ENCODE assay signal across 8 cellular contexts in genomic region chr6:37819177-37819801, GRCh38. TPM values are rescaled to one million over a fixed set of nuclear protein-coding genes. Genes with fewer than 3 reads are reported as not detected.
DNase-seq lines count a peak whose midpoint lies in the region; FAIRE-seq and TF ChIP-seq lines count a peak whose summit lies in the region.

A gene with protein sequence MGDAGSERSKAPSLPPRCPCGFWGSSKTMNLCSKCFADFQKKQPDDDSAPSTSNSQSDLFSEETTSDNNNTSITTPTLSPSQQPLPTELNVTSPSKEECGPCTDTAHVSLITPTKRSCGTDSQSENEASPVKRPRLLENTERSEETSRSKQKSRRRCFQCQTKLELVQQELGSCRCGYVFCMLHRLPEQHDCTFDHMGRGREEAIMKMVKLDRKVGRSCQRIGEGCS (plus strand): TSS chr6:37819727. CDS start chr6:37819946, 219 bp downstream.

- H3K14ac ChIP-seq in neuronal stem cell (ENCODE audit: low read length), result peak within 1 kb of the TSS; percentile 87

- DNase-seq in GM04503 (ENCODE audit: low read depth) (peak; percentile 77), HFFc6 (peak; percentile 95), NAMALWA (ENCODE audit: low spot score) (peak; percentile 94), SK-N-DZ (ENCODE audit: low spot score) (peak; percentile 97), frontal cortex (ENCODE audit: low spot score in 2 of 2) (peak; percentile 88 to 94), neuronal stem cell (ENCODE audit: low spot score) (peak; percentile 98)
- DNase-seq in activated naive CD4-positive, alpha-beta T cell treated with anti-CD3 and anti-CD28 coated beads for 36 hours, result peak; percentile 95

- H3K4ac ChIP-seq in neuronal stem cell (ENCODE audit: low read length), result no peak within 1 kb of the TSS

- no peak within 1 kb of the TSS for H2BK15ac ChIP-seq in neuronal stem cell (ENCODE audit: low read length)

- H3K27me3 ChIP-seq in neuronal stem cell (ENCODE audit: control insufficient read depth in 3 of 3, insufficient read depth in 3 of 3, low read depth in 1 of 3, low read length in 3 of 3) (no peaks in the 10 kb centered on the region), subcutaneous abdominal adipose tissue (ENCODE audit: control insufficient read depth in 5 of 5, insufficient read depth in 4 of 5, low read length in 5 of 5) (no peaks in the 10 kb centered on the region)

- intact Hi-C loops in activated naive CD4-positive, alpha-beta T cell treated with anti-CD3 and anti-CD28 coated beads for 36 hours (cut with micrococcal nuclease), result loop anchor here (1.0 to 10.0 kb wide), 5 partner anchors 28 to 853 kb away; no protein-coding TSS in a partner anchor

- no peak within 1 kb of the TSS for H2AK5ac ChIP-seq in neuronal stem cell (ENCODE audit: low read depth, low read length)

- FAIRE-seq in frontal cortex (lab: Jason Lieb, UNC), result no peak

- no peak within 1 kb of the TSS for H4K8ac ChIP-seq in neuronal stem cell (ENCODE audit: low read depth, low read length)

- H3K23ac ChIP-seq in neuronal stem cell (ENCODE audit: low read depth, low read length, poor library complexity), result peak within 1 kb of the TSS; percentile 85

- H3K27ac Mint-ChIP-seq in HFFc6, result peak within 1 kb of the TSS; percentile 97
- H3K27ac Mint-ChIP-seq in activated naive CD4-positive, alpha-beta T cell treated with anti-CD3 and anti-CD28 coated beads for 36 hours, result peak within 1 kb of the TSS; percentile 98

- H3K36me3 ChIP-seq in neuronal stem cell (replicated peaks in 1 of 2; ENCODE audit: control insufficient read depth in 2 of 2, insufficient read depth in 2 of 2, low read length in 2 of 2) (peaks cover 0 to 10% of the 10 kb centered on the region in 2 donors), subcutaneous abdominal adipose tissue (ENCODE audit: control insufficient read depth in 5 of 5, insufficient read depth in 5 of 5, low read length in 5 of 5) (no peaks in the 10 kb centered on the region)

- CTCF ChIA-PET in activated naive CD4-positive, alpha-beta T cell treated with anti-CD3 and anti-CD28 coated beads for 36 hours (lab: Charles Lee), result interaction anchor here (0.7 to 2.2 kb wide), 4 partner anchors 28 to 62 kb away, joined by 3 to 8 read pairs (median 4); no protein-coding TSS in a partner anchor

- H4K91ac ChIP-seq in neuronal stem cell (ENCODE audit: low read depth, low read length, poor library complexity), result no peak within 1 kb of the TSS

- no peaks in the 10 kb centered on the region for H3K36me3 Mint-ChIP-seq in HFFc6 (ENCODE audit: low read depth)
- H3K36me3 Mint-ChIP-seq in activated naive CD4-positive, alpha-beta T cell treated with anti-CD3 and anti-CD28 coated beads for 36 hours (ENCODE audit: low read depth), result peaks cover 3% of the 10 kb centered on the region

- no CpG with 5 or more reads among the region's 64 CpGs for WGBS in neuronal stem cell (ENCODE audit: extremely low coverage in 2 of 2, insufficient read length in 2 of 2, insufficient replicate concordance in 1 of 2), 2 donors

- peak within 1 kb of the TSS; percentile 93 for H2BK5ac ChIP-seq in neuronal stem cell (ENCODE audit: low read length)

- H3K18ac ChIP-seq in neuronal stem cell (ENCODE audit: low read length), result peak within 1 kb of the TSS; percentile 98

- no peaks in the 10 kb centered on the region for H3K9me3 Mint-ChIP-seq in HFFc6
- no peaks in the 10 kb centered on the region for H3K9me3 Mint-ChIP-seq in activated naive CD4-positive, alpha-beta T cell treated with anti-CD3 and anti-CD28 coated beads for 36 hours

- no peak within 1 kb of the TSS for H2BK120ac ChIP-seq in neuronal stem cell (ENCODE audit: low read depth, low read length)

- H3K9me3 ChIP-seq in neuronal stem cell (replicated peaks in 1 of 2; ENCODE audit: control insufficient read depth in 2 of 2, insufficient read depth in 1 of 2, low read depth in 1 of 2, low read length in 2 of 2) (no peaks in the 10 kb centered on the region), subcutaneous abdominal adipose tissue (ENCODE audit: control insufficient read depth in 5 of 5, low read length in 5 of 5) (no peaks in the 10 kb centered on the region)

- peak within 1 kb of the TSS; percentile 93 for H2AFZ ChIP-seq in neuronal stem cell (ENCODE audit: low read length)

- peak within 1 kb of the TSS; percentile 95 for H3K4me3 Mint-ChIP-seq in HFFc6
- peak within 1 kb of the TSS; percentile 92 for H3K4me3 Mint-ChIP-seq in activated naive CD4-positive, alpha-beta T cell treated with anti-CD3 and anti-CD28 coated beads for 36 hours

- H3K27ac ChIP-seq in neuronal stem cell (replicated peaks; ENCODE audit: low read length), result peak within 1 kb of the TSS; percentile 99
- H3K27ac ChIP-seq in subcutaneous abdominal adipose tissue (ENCODE audit: low read depth, low read length), result peak within 1 kb of the TSS; percentile 97

- peak within 1 kb of the TSS; percentile 73 for H3K4me2 ChIP-seq in neuronal stem cell (ENCODE audit: insufficient read depth, low read length, poor library complexity, severe bottlenecking)

- H3K4me1 Mint-ChIP-seq in HFFc6 (ENCODE audit: low read depth), result peaks cover 40% of the 10 kb centered on the region
- peaks cover 52% of the 10 kb centered on the region for H3K4me1 Mint-ChIP-seq in activated naive CD4-positive, alpha-beta T cell treated with anti-CD3 and anti-CD28 coated beads for 36 hours (ENCODE audit: low read depth)

- H3K4me1 ChIP-seq in neuronal stem cell (ENCODE audit: control insufficient read depth in 2 of 2, insufficient read depth in 1 of 2, low read depth in 1 of 2, low read length in 2 of 2) (peaks cover 4 to 14% of the 10 kb centered on the region in 2 donors), subcutaneous abdominal adipose tissue (ENCODE audit: control insufficient read depth in 5 of 5, insufficient read depth in 5 of 5, low read length in 5 of 5) (peaks cover 2 to 42% (median 38%) of the 10 kb centered on the region in 5 donors)

- H3K27me3 Mint-ChIP-seq in HFFc6 (ENCODE audit: insufficient read depth), result no peaks in the 10 kb centered on the region
- no peaks in the 10 kb centered on the region for H3K27me3 Mint-ChIP-seq in activated naive CD4-positive, alpha-beta T cell treated with anti-CD3 and anti-CD28 coated beads for 36 hours (ENCODE audit: low read depth)

- peak within 1 kb of the TSS; percentile 68 to 93 for H3K4me3 ChIP-seq in neuronal stem cell (ENCODE audit: low read length in 2 of 2)
- peak within 1 kb of the TSS; percentile 88 to 93 (median 90) for H3K4me3 ChIP-seq in subcutaneous abdominal adipose tissue (ENCODE audit: low read depth in 1 of 5, low read length in 5 of 5)

- H3K9ac ChIP-seq in neuronal stem cell (ENCODE audit: low read depth, low read length, poor library complexity), result peak within 1 kb of the TSS; percentile 81
- peak within 1 kb of the TSS; percentile 68 to 99 (median 96) for H3K9ac ChIP-seq in subcutaneous abdominal adipose tissue (ENCODE audit: low read length in 5 of 5)

- TF ChIP-seq CTCF in HFFc6 (IDR thresholded peaks at IDR 0.05), result no peak

- no peak within 1 kb of the TSS for H2BK12ac ChIP-seq in neuronal stem cell (ENCODE audit: low read length)

- H3K79me1 ChIP-seq in neuronal stem cell (ENCODE audit: low read depth, low read length), result peaks cover 2% of the 10 kb centered on the region

RNA-seq across cellular contexts. Expression of the gene that starts here (rescaled TPM):
- total RNA-seq in HFFc6 (2021; fragmentation: NEBNext Ultra II Directional; extraction: Animal tissue kit (Norgen Biotek cat#: 25700)), result 10 to 100 TPM; 75.2 to 93.2 (median 87.0) TPM
- 13.4 and 14.8 TPM in 2 replicates for polyA plus RNA-seq in SK-N-DZ (2014; cell fraction: cytosol; rRNA removed)
- polyA plus RNA-seq in SK-N-DZ (2014; cell fraction: nucleus; rRNA removed), result 8.4 and 18.4 TPM in 2 replicates
- 10 to 100 TPM; 33.6 to 35.3 TPM for total RNA-seq in activated naive CD4-positive, alpha-beta T cell treated with anti-CD3 and anti-CD28 coated beads for 36 hours
- 21.2 TPM for total RNA-seq in frontal cortex
- 76.7 TPM for polyA plus RNA-seq in neuronal stem cell (2013, experiment 1 of 2)
- polyA plus RNA-seq in neuronal stem cell (2013, experiment 2 of 2), result 81.6 TPM

Comparison
In these comparisons a context has a peak if more than half of its experiments do, and no peak if none do; other contexts are left out.
1. Peak in every context shown above with its lines: DNase-seq, H3K4me3 ChIP-seq and H3K27ac ChIP-seq.